Comparison of ENCODE assay signal across 8 cellular contexts in genomic region chr19:37505958-37506386, GRCh38. TPM values are rescaled to one million over a fixed set of nuclear protein-coding genes. Genes with fewer than 3 reads are reported as not detected.
A peak's percentile ranks its signal among the peaks of the same experiment; 100 is the strongest.
DNase-seq lines count a peak whose midpoint lies in the region; ATAC-seq and TF ChIP-seq lines count a peak whose summit lies in the region.

No MANE protein-coding gene starts in this region.

- no peak for TF ChIP-seq EP300 in tibial nerve (IDR thresholded peaks at IDR 0.05)

- 2 to 3% methylated on average over 10 to 12 of the region's 12 CpGs for WGBS in tibial nerve, 2 donors

- no peaks in the 10 kb centered on the region for H3K27me3 Mint-ChIP-seq in activated CD8-positive, alpha-beta T cell treated with anti-CD3 and anti-CD28 coated beads for 36 hours
- no peaks in the 10 kb centered on the region for H3K27me3 Mint-ChIP-seq in activated CD4-positive, alpha-beta memory T cell treated with anti-CD3 and anti-CD28 coated beads, Interleukin-2, amount 10 ng/mL, durations not matched to agents 7 days and 5 days

- DNase-seq in activated T-cell treated with anti-CD3 and anti-CD28 coated beads for 1 hour (ENCODE audit: low read depth): peak; percentile 62
- no peak for DNase-seq in activated T-cell treated with anti-CD3 and anti-CD28 coated beads, Interleukin-2, amount 50 U/mL, for 48 hours
- DNase-seq in activated CD8-positive, alpha-beta T cell treated with anti-CD3 and anti-CD28 coated beads for 36 hours: peak; percentile 11
- DNase-seq in kidney epithelial cell (ENCODE audit: low read depth): no peak
- no peak for DNase-seq in tibial nerve (ENCODE audit: low spot score in 2 of 2)
- DNase-seq in middle frontal gyrus (ENCODE audit: extremely low spot score, low spot score): no peak
- DNase-seq in activated CD4-positive, alpha-beta memory T cell treated with anti-CD3 and anti-CD28 coated beads, Interleukin-2, amount 10 ng/mL, durations not matched to agents 7 days and 5 days: no peak
- DNase-seq in NCI-H226: no peak

- CTCF ChIA-PET in activated CD8-positive, alpha-beta T cell treated with anti-CD3 and anti-CD28 coated beads for 36 hours (lab: Charles Lee): no interaction called here
- CTCF ChIA-PET in activated CD4-positive, alpha-beta memory T cell treated with anti-CD3 and anti-CD28 coated beads, Interleukin-2, amount 10 ng/mL, durations not matched to agents 7 days and 5 days (lab: Charles Lee): interaction anchor here (0.9 to 1.0 kb wide), 2 partner anchors 16 to 37 kb away, joined by 3 read pairs; partner anchors contain the start of gene ZNF570

- H3K36me3 ChIP-seq in kidney epithelial cell (ENCODE audit: control insufficient read depth, insufficient read depth, low read length) (no peaks in the 10 kb centered on the region), tibial nerve (peaks cover 0 to 18% (median 0%) of the 10 kb centered on the region in 3 donors)

- H3K9me3 Mint-ChIP-seq in activated CD8-positive, alpha-beta T cell treated with anti-CD3 and anti-CD28 coated beads for 36 hours: peaks cover 27% of the 10 kb centered on the region
- peaks cover 31% of the 10 kb centered on the region for H3K9me3 Mint-ChIP-seq in activated CD4-positive, alpha-beta memory T cell treated with anti-CD3 and anti-CD28 coated beads, Interleukin-2, amount 10 ng/mL, durations not matched to agents 7 days and 5 days

- peaks cover 0 to 15% (median 0%) of the 10 kb centered on the region in 4 donors for H3K9me3 ChIP-seq in tibial nerve

- TF ChIP-seq POLR2A in tibial nerve (IDR thresholded peaks at IDR 0.05): no peak

- no peaks in the 10 kb centered on the region for H3K4me1 Mint-ChIP-seq in activated CD8-positive, alpha-beta T cell treated with anti-CD3 and anti-CD28 coated beads for 36 hours (ENCODE audit: low read depth)
- H3K4me1 Mint-ChIP-seq in activated CD4-positive, alpha-beta memory T cell treated with anti-CD3 and anti-CD28 coated beads, Interleukin-2, amount 10 ng/mL, durations not matched to agents 7 days and 5 days: no peaks in the 10 kb centered on the region

- H3K27ac Mint-ChIP-seq in activated CD8-positive, alpha-beta T cell treated with anti-CD3 and anti-CD28 coated beads for 36 hours: no peak overlapping the region
- H3K27ac Mint-ChIP-seq in activated CD4-positive, alpha-beta memory T cell treated with anti-CD3 and anti-CD28 coated beads, Interleukin-2, amount 10 ng/mL, durations not matched to agents 7 days and 5 days: no peak overlapping the region

- no peak for TF ChIP-seq CTCF in activated CD8-positive, alpha-beta T cell treated with anti-CD3 and anti-CD28 coated beads for 36 hours (IDR thresholded peaks at IDR 0.05)
- TF ChIP-seq CTCF in kidney epithelial cell (IDR thresholded peaks at IDR 0.05; ENCODE audit: insufficient read depth, low read length, poor library complexity, severe bottlenecking): no peak
- no peak for TF ChIP-seq CTCF in tibial nerve (IDR thresholded peaks at IDR 0.05)

- H3K36me3 Mint-ChIP-seq in activated CD8-positive, alpha-beta T cell treated with anti-CD3 and anti-CD28 coated beads for 36 hours (ENCODE audit: low read depth): peaks cover 41% of the 10 kb centered on the region
- peaks cover 28% of the 10 kb centered on the region for H3K36me3 Mint-ChIP-seq in activated CD4-positive, alpha-beta memory T cell treated with anti-CD3 and anti-CD28 coated beads, Interleukin-2, amount 10 ng/mL, durations not matched to agents 7 days and 5 days (ENCODE audit: low read depth)

- peak overlapping the region; percentile 56 to 92 (median 88) for H3K27ac ChIP-seq in tibial nerve

- ATAC-seq in activated CD8-positive, alpha-beta T cell treated with anti-CD3 and anti-CD28 coated beads for 36 hours: peak; percentile 24

- peak overlapping the region; percentile 75 for H3K4me3 ChIP-seq in kidney epithelial cell (ENCODE audit: low read depth, low read length)
- H3K4me3 ChIP-seq in tibial nerve: peak overlapping the region; percentile 49 to 73 (median 57)

- H3K4me3 Mint-ChIP-seq in activated CD8-positive, alpha-beta T cell treated with anti-CD3 and anti-CD28 coated beads for 36 hours: no peak overlapping the region
- no peak overlapping the region for H3K4me3 Mint-ChIP-seq in activated CD4-positive, alpha-beta memory T cell treated with anti-CD3 and anti-CD28 coated beads, Interleukin-2, amount 10 ng/mL, durations not matched to agents 7 days and 5 days

- intact Hi-C loops in activated CD8-positive, alpha-beta T cell treated with anti-CD3 and anti-CD28 coated beads for 36 hours (cut with micrococcal nuclease): no loop called here

- POLR2A ChIA-PET in activated CD8-positive, alpha-beta T cell treated with anti-CD3 and anti-CD28 coated beads for 36 hours (lab: Charles Lee): interaction anchor here (1.0 to 1.6 kb wide), 5 partner anchors 40 to 1127 kb away, joined by 3 to 8 read pairs (median 4); partner anchors contain the start of genes ZFP14, ZNF527, ZNF540 and ZNF569
- POLR2A ChIA-PET in activated CD4-positive, alpha-beta memory T cell treated with anti-CD3 and anti-CD28 coated beads, Interleukin-2, amount 10 ng/mL, durations not matched to agents 7 days and 5 days (lab: Charles Lee): interaction anchor here (0.7 to 1.9 kb wide), 11 partner anchors 37 to 1291 kb away, joined by 3 to 21 read pairs (median 3); partner anchors contain the start of genes ZNF146, ZNF527, ZNF540 and ZNF565

- H3K27me3 ChIP-seq in kidney epithelial cell (ENCODE audit: control insufficient read depth, insufficient read depth, low read length) (no peaks in the 10 kb centered on the region), tibial nerve (no peaks in the 10 kb centered on the region)

- peaks cover 0 to 10% (median 3%) of the 10 kb centered on the region in 4 donors for H3K4me1 ChIP-seq in tibial nerve

RNA-seq across cellular contexts. Expression of gene ZNF793, which starts 0.8 kb away (rescaled TPM):
- total RNA-seq in activated CD8-positive, alpha-beta T cell treated with anti-CD3 and anti-CD28 coated beads for 36 hours: 1 to 10 TPM; 3.5 to 3.8 TPM
- total RNA-seq in kidney epithelial cell (3.4 and 7.7 TPM in 2 replicates), tibial nerve (1 to 10 TPM; 4.7 to 5.9 (median 5.1) TPM)
- total RNA-seq in activated CD4-positive, alpha-beta memory T cell treated with anti-CD3 and anti-CD28 coated beads, Interleukin-2, amount 10 ng/mL, durations not matched to agents 7 days and 5 days: 1 to 10 TPM; 2.1 to 2.3 TPM

RNA-seq across cellular contexts. Expression of gene ZNF570, which starts 36.8 kb away (rescaled TPM):
- 1 to 10 TPM; 5.2 to 5.3 TPM for total RNA-seq in activated CD8-positive, alpha-beta T cell treated with anti-CD3 and anti-CD28 coated beads for 36 hours
- total RNA-seq in kidney epithelial cell (5.8 and 7.8 TPM in 2 replicates), tibial nerve (10 to 100 TPM in 2 of 4 donors, 1 to 10 TPM in 2; 4.5 to 13.7 (median 8.7) TPM)
- 1 to 10 TPM; 5.0 to 5.7 TPM for total RNA-seq in activated CD4-positive, alpha-beta memory T cell treated with anti-CD3 and anti-CD28 coated beads, Interleukin-2, amount 10 ng/mL, durations not matched to agents 7 days and 5 days

RNA-seq across cellular contexts. Expression of gene ZNF569, which starts 38.7 kb away (rescaled TPM):
- 10 to 100 TPM in 1 of 2 experiments, 1 to 10 TPM in 1; 7.5 to 11.3 TPM for total RNA-seq in activated CD8-positive, alpha-beta T cell treated with anti-CD3 and anti-CD28 coated beads for 36 hours
- total RNA-seq in kidney epithelial cell (4.7 and 5.0 TPM in 2 replicates), tibial nerve (1 to 10 TPM; 4.3 to 9.4 (median 7.3) TPM)
- total RNA-seq in activated CD4-positive, alpha-beta memory T cell treated with anti-CD3 and anti-CD28 coated beads, Interleukin-2, amount 10 ng/mL, durations not matched to agents 7 days and 5 days: 1 to 10 TPM; 6.4 to 7.6 TPM

Comparison
In these comparisons a context has a peak if more than half of its experiments do, and no peak if none do; other contexts are left out.
1. DNase-seq: peak in activated T-cell treated with anti-CD3 and anti-CD28 coated beads for 1 hour (single experiment) and activated CD8-positive, alpha-beta T cell treated with anti-CD3 and anti-CD28 coated beads for 36 hours (single experiment); none in activated T-cell treated with anti-CD3 and anti-CD28 coated beads, Interleukin-2, amount 50 U/mL, for 48 hours (0 of 2), kidney epithelial cell (single experiment), tibial nerve (0 of 2), middle frontal gyrus (single experiment), activated CD4-positive, alpha-beta memory T cell treated with anti-CD3 and anti-CD28 coated beads, Interleukin-2, amount 10 ng/mL, durations not matched to agents 7 days and 5 days (single experiment) and NCI-H226 (single experiment).